ENCODE assay signal across 1 cellular context in genomic region chr5:43161244-43161643, GRCh38.
TF ChIP-seq lines count a peak whose summit lies in the region.

No MANE protein-coding gene starts in this region.

TF ChIP-seq in A549, 52 proteins besides CTCF, POLR2A, EP300 and RAD21 (continued from another document):
- TF ChIP-seq REST (IDR thresholded peaks at IDR 0.05) (no peak), TFCP2L1 (CRISPR knock-in tag; IDR thresholded peaks at IDR 0.05) (no peak), USF2 (IDR thresholded peaks at IDR 0.05) (no peak)
